ENCODE assay signal across 8 cellular contexts in genomic region chr11:61129608-61130523, GRCh38. TPM values are rescaled to one million over a fixed set of nuclear protein-coding genes. Genes with fewer than 3 reads are reported as not detected.
DNase-seq lines count a peak whose midpoint lies in the region; ATAC-seq and TF ChIP-seq lines count a peak whose summit lies in the region.

No MANE protein-coding gene starts in this region.

- no peaks in the 10 kb centered on the region for H3K27me3 Mint-ChIP-seq in activated CD8-positive, alpha-beta memory T cell treated with anti-CD3 and anti-CD28 coated beads, Interleukin-2, amount 10 ng/mL, durations not matched to agents 7 days and 5 days
- H3K27me3 Mint-ChIP-seq in natural killer cell (ENCODE audit: low read depth in 2 of 2), result peaks cover 0 to 7% of the 10 kb centered on the region in 2 donors

- POLR2A ChIA-PET in BJ (lab: Charles Lee), result no interaction called here

- H3K4me1 ChIP-seq in HUES64 (ENCODE audit: insufficient read depth, low read length), result peaks cover 7% of the 10 kb centered on the region; the same call in 1 of the 2 replicates

- peaks cover 12% of the 10 kb centered on the region for H3K36me3 ChIP-seq in BJ (ENCODE audit: control insufficient read depth, insufficient read depth, low read length)
- H3K36me3 ChIP-seq in HUES64 (ENCODE audit: insufficient read depth, low read length), result peaks cover 14% of the 10 kb centered on the region

- WGBS in HUES64, result 41% methylated on average over 35 of the region's 35 CpGs

- peaks cover 17% of the 10 kb centered on the region for H3K36me3 Mint-ChIP-seq in activated CD8-positive, alpha-beta memory T cell treated with anti-CD3 and anti-CD28 coated beads, Interleukin-2, amount 10 ng/mL, durations not matched to agents 7 days and 5 days
- H3K36me3 Mint-ChIP-seq in natural killer cell, result no peaks in the 10 kb centered on the region

- H3K9ac ChIP-seq in HUES64 (ENCODE audit: low read depth, low read length), result no peak overlapping the region

- H3K27ac ChIP-seq in HUES64 (ENCODE audit: low read depth, low read length), result 0 out of 2 replicates have a peak overlapping the region, but pooled peaks have one; percentile 28

- H3K9me3 Mint-ChIP-seq in activated CD8-positive, alpha-beta memory T cell treated with anti-CD3 and anti-CD28 coated beads, Interleukin-2, amount 10 ng/mL, durations not matched to agents 7 days and 5 days (ENCODE audit: low read depth), result no peaks in the 10 kb centered on the region
- H3K9me3 Mint-ChIP-seq in natural killer cell, result no peaks in the 10 kb centered on the region

- CTCF ChIA-PET in BJ (lab: Yijun Ruan, JAX), result interaction anchor here (0.6 to 4.6 kb wide), 31 partner anchors 9 to 302 kb away, joined by 3 to 38 read pairs (median 5); partner anchors contain the start of gene CD6
- CTCF ChIA-PET in activated CD8-positive, alpha-beta memory T cell treated with anti-CD3 and anti-CD28 coated beads, Interleukin-2, amount 10 ng/mL, durations not matched to agents 7 days and 5 days (lab: Charles Lee), result interaction anchor here (0.8 to 4.9 kb wide), 33 partner anchors 8 to 299 kb away, joined by 3 to 45 read pairs (median 4); partner anchors contain the start of genes CD5, TMEM109 and VPS37C

- H3K4me3 ChIP-seq in BJ (ENCODE audit: low read depth, low read length) (peak overlapping the region; percentile 2; the same call in 1 of the 2 replicates), HUES64 (ENCODE audit: low read length) (no peak overlapping the region)

- DNase-seq in BJ (ENCODE audit: low read depth) (peak; percentile 77), natural killer cell (peak; percentile 81), UCSD-AML1 (lab: John Stamatoyannopoulos, UW; ENCODE audit: unreplicated experiment) (no peak)
- peak; percentile 93 for DNase-seq in activated CD8-positive, alpha-beta memory T cell treated with anti-CD3 and anti-CD28 coated beads, Interleukin-2, amount 10 ng/mL, durations not matched to agents 7 days and 5 days
- peak; percentile 93 for DNase-seq in stimulated activated naive CD8-positive, alpha-beta T cell treated with anti-CD3 and anti-CD28 coated beads, Interleukin-15, Interleukin-2, amounts not matched to agents 100 U/mL and 50 U/mL, for 24 hours

- intact Hi-C loops in natural killer cell (cut with micrococcal nuclease), result loop anchor here (1.0 kb wide), 3 partner anchors 57 to 299 kb away; no protein-coding TSS in a partner anchor

- H3K4me1 Mint-ChIP-seq in activated CD8-positive, alpha-beta memory T cell treated with anti-CD3 and anti-CD28 coated beads, Interleukin-2, amount 10 ng/mL, durations not matched to agents 7 days and 5 days, result peaks cover 11% of the 10 kb centered on the region
- H3K4me1 Mint-ChIP-seq in natural killer cell, result peaks cover 6% of the 10 kb centered on the region in 2 donors

- H3K9me3 ChIP-seq in HUES64 (ENCODE audit: insufficient read depth, low read depth, low read length), result no peaks in the 10 kb centered on the region

- H3K27me3 ChIP-seq in BJ (ENCODE audit: control insufficient read depth, insufficient read depth, low read length) (peaks cover 6% of the 10 kb centered on the region), HUES64 (ENCODE audit: insufficient read depth, low read length) (no peaks in the 10 kb centered on the region)

- H3K4me3 Mint-ChIP-seq in activated CD8-positive, alpha-beta memory T cell treated with anti-CD3 and anti-CD28 coated beads, Interleukin-2, amount 10 ng/mL, durations not matched to agents 7 days and 5 days, result peak overlapping the region; percentile 29
- no peak overlapping the region for H3K4me3 Mint-ChIP-seq in natural killer cell

- H3K27ac Mint-ChIP-seq in activated CD8-positive, alpha-beta memory T cell treated with anti-CD3 and anti-CD28 coated beads, Interleukin-2, amount 10 ng/mL, durations not matched to agents 7 days and 5 days, result peak overlapping the region; percentile 13
- peak overlapping the region in 1 of 2 donors; percentile 37 for H3K27ac Mint-ChIP-seq in natural killer cell

- ATAC-seq in GM19467 (IDR thresholded peaks at IDR 0.05; ENCODE audit: unreplicated experiment) (peak; percentile 90), esophagus mucosa (peak; percentile 95), natural killer cell (peak; percentile 95 to 100 (median 99))
- ATAC-seq in activated CD8-positive, alpha-beta memory T cell treated with anti-CD3 and anti-CD28 coated beads, Interleukin-2, amount 10 ng/mL, durations not matched to agents 7 days and 5 days, result peak; percentile 95
- ATAC-seq in stimulated activated naive CD8-positive, alpha-beta T cell treated with anti-CD3 and anti-CD28 coated beads, Interleukin-15, Interleukin-2, amounts not matched to agents 100 U/mL and 50 U/mL, for 24 hours, result peak; percentile 90

- peak; percentile 100 for TF ChIP-seq CTCF in BJ (IDR thresholded peaks at IDR 0.05; ENCODE audit: insufficient read depth, low read depth, low read length)
- TF ChIP-seq CTCF in natural killer cell (IDR thresholded peaks at IDR 0.05), result peak; percentile 100

RNA-seq across cellular contexts. Expression of gene CD5, which starts 27.6 kb away (rescaled TPM):
- polyA plus RNA-seq in BJ (2011; rRNA removed), result not detected in 2 replicates
- not detected in 2 replicates for polyA minus RNA-seq in BJ (2011; rRNA and poly(A)+ RNA removed)
- not detected for polyA plus RNA-seq in HUES64 (2013, experiment 1 of 2)
- polyA plus RNA-seq in HUES64 (2013, experiment 2 of 2), result not detected
- total RNA-seq in activated CD8-positive, alpha-beta memory T cell treated with anti-CD3 and anti-CD28 coated beads, Interleukin-2, amount 10 ng/mL, durations not matched to agents 7 days and 5 days, result 100 to 1,000 TPM; 134 to 152 TPM
- total RNA-seq in esophagus mucosa (0.48 TPM), natural killer cell (10 to 100 TPM in 1 of 3 donors, 1 to 10 TPM in 2; 1.2 to 17.7 (median 7.9) TPM)

RNA-seq across cellular contexts. Expression of gene VPS37C, which starts 31.4 kb away (rescaled TPM):
- 8.9 and 17.5 TPM in 2 replicates for polyA plus RNA-seq in BJ (2011; rRNA removed)
- polyA minus RNA-seq in BJ (2011; rRNA and poly(A)+ RNA removed), result 5.5 and 9.0 TPM in 2 replicates
- polyA plus RNA-seq in HUES64 (2013, experiment 1 of 2), result 14.4 TPM
- 17.2 TPM for polyA plus RNA-seq in HUES64 (2013, experiment 2 of 2)
- 1 to 10 TPM; 5.4 to 5.6 TPM for total RNA-seq in activated CD8-positive, alpha-beta memory T cell treated with anti-CD3 and anti-CD28 coated beads, Interleukin-2, amount 10 ng/mL, durations not matched to agents 7 days and 5 days
- total RNA-seq in esophagus mucosa (13.4 TPM), natural killer cell (1 to 10 TPM; 6.4 to 6.9 (median 6.5) TPM)

Comparison
In these comparisons a context has a peak if more than half of its experiments do, and no peak if none do; other contexts are left out.
1. RNA of gene CD5, which starts 27.6 kb away (total RNA-seq): 134 to 152 TPM in activated CD8-positive, alpha-beta memory T cell treated with anti-CD3 and anti-CD28 coated beads, Interleukin-2, amount 10 ng/mL, durations not matched to agents 7 days and 5 days; 1.2 to 17.7 TPM in natural killer cell and 0.48 TPM in esophagus mucosa (single experiment); every median in the first group is over 4 times any median in the second.
2. Peak in every context shown above with its lines, with median percentiles within 50 percentile points of each other: ATAC-seq.